In genomic region chr20:63653041-63653973, GRCh38 we compare ENCODE assay signal across 8 cellular contexts. TPM values are rescaled to one million over a fixed set of nuclear protein-coding genes. Genes with fewer than 3 reads are reported as not detected.
DNase-seq lines count a peak whose midpoint lies in the region; ATAC-seq and TF ChIP-seq lines count a peak whose summit lies in the region.

Gene STMN3 (minus strand): TSS chr20:63653424. CDS start chr20:63653345, 79 bp downstream.

- H3K27me3 ChIP-seq in dorsolateral prefrontal cortex = no peaks in the 10 kb centered on the region

- no peak for TF ChIP-seq CTCF in HFF-Myc (IDR thresholded peaks at IDR 0.05; ENCODE audit: low read depth, low read length, missing control alignments)
- peak in 1 of 56 donors; percentile 4 for TF ChIP-seq CTCF in dorsolateral prefrontal cortex (IDR thresholded peaks at IDR 0.05 in 54 of 56, conservative IDR thresholded peaks at IDR 0.05 in 2 of 56; ENCODE audit: low read depth in 1 of 56, partially characterized antibody in 56 of 56)

- intact Hi-C loops in dorsolateral prefrontal cortex (cut with DNase I) = no loop called here

- H3K4me3 ChIP-seq in HFF-Myc (replicated peaks; ENCODE audit: low read depth, low read length) = peak within 1 kb of the TSS; percentile 50
- peak within 1 kb of the TSS; percentile 37 to 86 (median 74) for H3K4me3 ChIP-seq in dorsolateral prefrontal cortex

- peak within 1 kb of the TSS in 57 of 59 donors; percentile 44 to 96 (median 84) for H3K27ac ChIP-seq in dorsolateral prefrontal cortex

- DNase-seq in AG08396 (ENCODE audit: low spot score) = peak; percentile 92
- peak; percentile 48 for DNase-seq in HFF-Myc (ENCODE audit: extremely low read depth, low read depth)
- DNase-seq in NCI-H748 (lab: John Stamatoyannopoulos, UW; ENCODE audit: unreplicated experiment) = peak; percentile 88
- DNase-seq in activated CD4-positive, alpha-beta T cell treated with anti-CD3 and anti-CD28 coated beads, Interleukin-2, amount 50 U/mL, for 48 hours = peak; percentile 75 to 82
- DNase-seq in dorsolateral prefrontal cortex = peak; percentile 68 to 93 (median 86)
- peak; percentile 65 for DNase-seq in left lobe of liver (ENCODE audit: low spot score)
- DNase-seq in stimulated activated CD4-positive, alpha-beta T cell treated with anti-CD3 and anti-CD28 coated beads, Interleukin-15, amount 100 ng/mL, for 24 hours = peak; percentile 82

- ATAC-seq in left lobe of liver (peak; percentile 60), GM21423 (IDR thresholded peaks at IDR 0.05; ENCODE audit: unreplicated experiment) (no peak)

RNA-seq across cellular contexts. Expression of gene STMN3, which starts in this region (rescaled TPM):
- total RNA-seq in dorsolateral prefrontal cortex = 100 to 1,000 TPM; 107 to 445 (median 317) TPM
- 1.5 TPM for total RNA-seq in left lobe of liver

Comparison
In these comparisons a context has a peak if more than half of its experiments do, and no peak if none do; other contexts are left out.
1. RNA of gene STMN3 (total RNA-seq): 107 to 445 TPM in dorsolateral prefrontal cortex; 1.5 TPM in left lobe of liver (single experiment); every median in the first group is over 10 times any median in the second.
2. Peak in every context shown above with its lines, with median percentiles within 50 percentile points of each other: DNase-seq.